15 cellular contexts compared by ENCODE assay signal in genomic region chr3:157102098-157102497, GRCh38. TPM values are rescaled to one million over a fixed set of nuclear protein-coding genes. Genes with fewer than 3 reads are reported as not detected.
DNase-seq lines count a peak whose midpoint lies in the region; ATAC-seq and TF ChIP-seq lines count a peak whose summit lies in the region.
"Had no signal": no experiment of that assay in that cellular context is flagged by ENCODE, and none has a peak within 500 bp of the region (broad histone marks: within the 10 kb centered on the region; RNA-seq: fewer than 3 reads in every experiment).

No MANE protein-coding gene starts in this region.

- peaks cover 54% of the 10 kb centered on the region for H3K4me1 Mint-ChIP-seq in T-helper 1 cell treated with Interleukin-12 subunit alpha and Interleukin-12 subunit beta and Interleukin-4 antibody, amounts not matched to agents 30 μg/mL and 1 μg/mL, for 36 hours (ENCODE audit: low read depth)

- H3K27me3 Mint-ChIP-seq in T-helper 1 cell treated with Interleukin-12 subunit alpha and Interleukin-12 subunit beta and Interleukin-4 antibody, amounts not matched to agents 30 μg/mL and 1 μg/mL, for 36 hours (ENCODE audit: low read depth): no peaks in the 10 kb centered on the region
- H3K27me3 Mint-ChIP-seq: CD4-positive, alpha-beta T cell had no signal

- H3K27me3 ChIP-seq in right cardiac atrium (ENCODE audit: control insufficient read depth, insufficient read depth) (no peaks in the 10 kb centered on the region), left ventricle myocardium inferior (ENCODE audit: low read depth) (no peaks in the 10 kb centered on the region), adrenal gland (no peaks in the 10 kb centered on the region)

- intact Hi-C loops in right cardiac atrium (cut with DNase I): no loop called here
- intact Hi-C loops in left ventricle myocardium inferior (cut with micrococcal nuclease): no loop called here
- intact Hi-C loops in left colon (cut with DNase I, micrococcal nuclease): no loop called here
- intact Hi-C loops in adrenal gland (cut with DNase I): no loop called here

- H3K4me3 ChIP-seq in right cardiac atrium (ENCODE audit: low read length): no peak overlapping the region
- H3K4me3 ChIP-seq in left ventricle myocardium inferior: no peak overlapping the region
- H3K4me3 ChIP-seq in adrenal gland: no peak overlapping the region
- H3K4me3 ChIP-seq: A549, GM23248, HAP-1 had no signal

- no peaks in the 10 kb centered on the region for H3K9me3 ChIP-seq in right cardiac atrium (ENCODE audit: control insufficient read depth, low read length)
- no peaks in the 10 kb centered on the region for H3K9me3 ChIP-seq in left ventricle myocardium inferior (replicated peaks)
- H3K9me3 ChIP-seq in adrenal gland (replicated peaks in 1 of 3): no peaks in the 10 kb centered on the region
- H3K9me3 ChIP-seq: A549, Caco-2, HAP-1 had no signal

- no peak for ATAC-seq in right cardiac atrium
- peak; percentile 80 for ATAC-seq in left colon
- no peak for ATAC-seq in omental fat pad (ENCODE audit: low FRiP score)
- ATAC-seq: A549 had no signal

- TF ChIP-seq POLR2A in adrenal gland (IDR thresholded peaks at IDR 0.05): no peak

- H3K27ac ChIP-seq in right cardiac atrium (ENCODE audit: low read length): peak overlapping the region; percentile 2
- no peak overlapping the region for H3K27ac ChIP-seq in left ventricle myocardium inferior (replicated peaks)
- H3K27ac ChIP-seq in adrenal gland: no peak overlapping the region
- H3K27ac ChIP-seq: 22Rv1, A549, C4-2B, GM23248 had no signal

- no peak for DNase-seq in T-helper 1 cell
- no peak for DNase-seq in right cardiac atrium
- no peak for DNase-seq in left ventricle myocardium inferior
- peak in 1 of 2 donors; percentile 23 for DNase-seq in left colon
- no peak for DNase-seq in globus pallidus (ENCODE audit: low spot score)
- DNase-seq in adrenal gland: no peak
- DNase-seq in omental fat pad (ENCODE audit: low spot score): no peak
- DNase-seq: Caco-2; CD4-positive, alpha-beta T cell; GM23248 had no signal

- peaks cover 13% of the 10 kb centered on the region for H3K4me1 ChIP-seq in right cardiac atrium (ENCODE audit: control insufficient read depth, insufficient read depth, low read length)
- peaks cover 62% of the 10 kb centered on the region for H3K4me1 ChIP-seq in left ventricle myocardium inferior
- no peaks in the 10 kb centered on the region for H3K4me1 ChIP-seq in adrenal gland (replicated peaks in 1 of 2)
- H3K4me1 ChIP-seq: Caco-2, HAP-1 had no signal

- WGBS in right cardiac atrium: 91% methylated on average over 3 of the region's 3 CpGs
- WGBS in adrenal gland, 4 donors: 91 to 97% (median 94%) methylated on average over 3 of the region's 3 CpGs

- H3K36me3 ChIP-seq in left ventricle myocardium inferior (no peaks in the 10 kb centered on the region), adrenal gland (replicated peaks in 1 of 2) (no peaks in the 10 kb centered on the region)
- H3K36me3 ChIP-seq: HAP-1 had no signal

- peaks cover 10% of the 10 kb centered on the region for H3K36me3 Mint-ChIP-seq in T-helper 1 cell treated with Interleukin-12 subunit alpha and Interleukin-12 subunit beta and Interleukin-4 antibody, amounts not matched to agents 30 μg/mL and 1 μg/mL, for 36 hours (ENCODE audit: low read depth)

- TF ChIP-seq CTCF in left ventricle myocardium inferior (IDR thresholded peaks at IDR 0.05; ENCODE audit: borderline replicate concordance) (no peak), adrenal gland (IDR thresholded peaks at IDR 0.05) (no peak), omental fat pad (IDR thresholded peaks at IDR 0.05) (no peak)

- no peak overlapping the region for H3K4me3 Mint-ChIP-seq in T-helper 1 cell treated with Interleukin-12 subunit alpha and Interleukin-12 subunit beta and Interleukin-4 antibody, amounts not matched to agents 30 μg/mL and 1 μg/mL, for 36 hours
- H3K4me3 Mint-ChIP-seq: CD4-positive, alpha-beta T cell had no signal

- peak overlapping the region; percentile 26 for H3K27ac Mint-ChIP-seq in T-helper 1 cell treated with Interleukin-12 subunit alpha and Interleukin-12 subunit beta and Interleukin-4 antibody, amounts not matched to agents 30 μg/mL and 1 μg/mL, for 36 hours
- H3K27ac Mint-ChIP-seq: CD4-positive, alpha-beta T cell had no signal

- H3K9me3 Mint-ChIP-seq in T-helper 1 cell treated with Interleukin-12 subunit alpha and Interleukin-12 subunit beta and Interleukin-4 antibody, amounts not matched to agents 30 μg/mL and 1 μg/mL, for 36 hours: no peaks in the 10 kb centered on the region
- H3K9me3 Mint-ChIP-seq: CD4-positive, alpha-beta T cell had no signal

RNA-seq across cellular contexts. Expression of gene CCNL1, which starts 57.8 kb away (rescaled TPM):
- total RNA-seq in right cardiac atrium (10 to 100 TPM; 30.1 to 60.6 (median 41.2) TPM), left ventricle myocardium inferior (19.2 TPM), left colon (100 to 1,000 TPM; 103 to 128 TPM), adrenal gland (100 to 1,000 TPM in 4 of 8 donors, 10 to 100 TPM in 4; 50.1 to 223 (median 96.7) TPM), omental fat pad (100 to 1,000 TPM; 378 to 875 (median 605) TPM)
- polyA plus RNA-seq in right cardiac atrium (39.4 TPM), adrenal gland (100 to 1,000 TPM in 1 of 3 donors, 10 to 100 TPM in 2; 67.0 to 200 (median 97.9) TPM)
